In genomic region chr1:233679030-233679429, GRCh38 we compare ENCODE assay signal across 19 cellular contexts.
DNase-seq lines count a peak whose midpoint lies in the region; ATAC-seq and TF ChIP-seq lines count a peak whose summit lies in the region.
"Had no signal": no experiment of that assay in that cellular context is flagged by ENCODE, and none has a peak within 500 bp of the region (broad histone marks: within the 10 kb centered on the region; RNA-seq: fewer than 3 reads in every experiment).

No MANE protein-coding gene starts in this region.

- ATAC-seq in foreskin keratinocyte (no peak), lower lobe of right lung (no peak)
- ATAC-seq: GM12878 had no signal

- no peak for TF ChIP-seq CTCF in foreskin keratinocyte (conservative IDR thresholded peaks at IDR 0.05)
- no peak for TF ChIP-seq CTCF in lower lobe of right lung (IDR thresholded peaks at IDR 0.05)

- H3K27me3 ChIP-seq in foreskin keratinocyte = no peaks in the 10 kb centered on the region
- no peaks in the 10 kb centered on the region for H3K27me3 ChIP-seq in lower lobe of right lung (ENCODE audit: low read depth)

- H3K9me3 ChIP-seq in lower lobe of right lung = no peaks in the 10 kb centered on the region
- H3K9me3 ChIP-seq: Caco-2, SK-N-SH had no signal

- DNase-seq in NCI-H2171 treated with DMSO at 0.1 percent for 48 hours (lab: John Stamatoyannopoulos, UW) (peak; percentile 38), NCI-H2171 (lab: John Stamatoyannopoulos, UW) (no peak), G401 (ENCODE audit: low spot score) (peak; percentile 7), NCI-H748 (lab: John Stamatoyannopoulos, UW; ENCODE audit: unreplicated experiment) (peak; percentile 42), left kidney (ENCODE audit: low read depth, low spot score) (peak; percentile 49), foreskin keratinocyte (no peak), lower lobe of right lung (no peak)
- no peak for DNase-seq in activated CD4-positive, CD25-positive, alpha-beta regulatory T cell treated with anti-CD3 and anti-CD28 coated beads, Interleukin-2, amount 50 U/mL, for 72 hours
- DNase-seq: Caco-2; CD4-positive, CD25-positive, alpha-beta regulatory T cell; HFFc6; IMR-90; NCI-H1092; NCI-H1436 treated with DMSO at 0.1 percent for 48 hours; NCI-H2081; NCI-H526; Right ventricle myocardium superior; SK-N-SH had no signal

- in situ Hi-C loops in G401 (cut with HindIII; ENCODE audit: low sequenced_read_pairs) = no loop called here

- H3K4me1 ChIP-seq in foreskin keratinocyte (peaks cover 6% of the 10 kb centered on the region), lower lobe of right lung (no peaks in the 10 kb centered on the region)
- H3K4me1 ChIP-seq: Caco-2 had no signal

- H3K27ac ChIP-seq in foreskin keratinocyte = no peak overlapping the region
- H3K27ac ChIP-seq in lower lobe of right lung = no peak overlapping the region

- no peak overlapping the region for H3K4me3 ChIP-seq in lower lobe of right lung
- H3K4me3 ChIP-seq: GM12878 had no signal

- no peaks in the 10 kb centered on the region for H3K36me3 ChIP-seq in lower lobe of right lung

- intact Hi-C loops in lower lobe of right lung (cut with DNase I) = no loop called here

Comparison
In these comparisons a context has a peak if more than half of its experiments do, and no peak if none do; other contexts are left out.
1. DNase-seq: peak in NCI-H2171 treated with DMSO at 0.1 percent for 48 hours (single experiment), G401 (single experiment), NCI-H748 (single experiment) and left kidney (single experiment); none in NCI-H2171 (single experiment), activated CD4-positive, CD25-positive, alpha-beta regulatory T cell treated with anti-CD3 and anti-CD28 coated beads, Interleukin-2, amount 50 U/mL, for 72 hours (single experiment), foreskin keratinocyte (0 of 2) and lower lobe of right lung (single experiment).